ENCODE assay signal across 1 cellular context in the genomic region with DNA sequence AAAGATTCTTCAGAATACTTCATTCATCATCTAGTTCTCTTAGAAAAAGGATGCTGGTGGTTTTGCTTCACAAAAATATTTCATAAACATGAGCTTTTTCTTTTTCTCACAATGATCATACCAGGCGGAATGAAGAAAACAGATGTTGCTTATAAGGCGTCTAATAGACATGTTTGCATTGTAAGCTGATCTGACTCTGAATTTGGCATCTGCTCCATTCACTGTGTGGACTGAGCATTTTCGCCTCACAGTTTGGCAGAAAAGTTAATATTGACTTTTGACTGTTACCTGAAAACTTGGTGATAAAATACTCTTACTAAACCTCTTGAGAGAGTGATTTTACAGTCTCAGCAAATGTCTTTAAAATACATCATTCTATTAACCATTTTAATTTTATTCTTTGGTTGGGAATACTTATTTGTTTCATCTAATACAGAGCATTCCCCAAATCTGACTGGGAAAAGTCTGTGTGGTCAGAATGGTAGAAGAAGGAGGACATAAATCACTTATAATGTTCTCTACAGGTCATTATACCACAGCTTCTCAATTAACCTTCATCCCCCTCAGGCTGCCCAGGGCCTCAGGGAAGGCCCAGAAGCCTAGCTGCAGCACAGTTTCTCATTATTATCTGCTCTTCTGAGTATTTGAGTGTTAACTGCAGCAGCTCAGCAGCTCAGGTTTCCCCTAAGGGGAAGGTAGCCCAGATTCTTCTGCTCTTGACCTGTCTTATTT.
TF ChIP-seq lines count a peak whose summit lies in the region.

No MANE protein-coding gene starts in this region.

TF ChIP-seq in HEK293, 187 proteins besides CTCF, POLR2A, EP300 and RAD21 (continued from another document):
- TF ChIP-seq, protein P1, sequence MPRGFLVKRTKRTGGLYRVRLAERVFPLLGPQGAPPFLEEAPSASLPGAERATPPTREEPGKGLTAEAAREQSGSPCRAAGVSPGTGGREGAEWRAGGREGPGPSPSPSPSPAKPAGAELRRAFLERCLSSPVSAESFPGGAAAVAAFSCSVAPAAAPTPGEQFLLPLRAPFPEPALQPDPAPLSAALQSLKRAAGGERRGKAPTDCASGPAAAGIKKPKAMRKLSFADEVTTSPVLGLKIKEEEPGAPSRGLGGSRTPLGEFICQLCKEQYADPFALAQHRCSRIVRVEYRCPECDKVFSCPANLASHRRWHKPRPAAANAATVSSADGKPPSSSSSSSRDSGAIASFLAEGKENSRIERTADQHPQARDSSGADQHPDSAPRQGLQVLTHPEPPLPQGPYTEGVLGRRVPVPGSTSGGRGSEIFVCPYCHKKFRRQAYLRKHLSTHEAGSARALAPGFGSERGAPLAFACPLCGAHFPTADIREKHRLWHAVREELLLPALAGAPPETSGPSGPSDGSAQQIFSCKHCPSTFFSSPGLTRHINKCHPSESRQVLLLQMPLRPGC (tag by site-specific recombination; IDR thresholded peaks at IDR 0.05) = no peak
- TF ChIP-seq OVOL3 (tag by site-specific recombination; IDR thresholded peaks at IDR 0.05) (0 out of 2 replicates have a peak, but pooled peaks have one; percentile 34), SETDB1 (IDR thresholded peaks at IDR 0.05; ENCODE audit: insufficient read length, low read length) (no peak), ZFP69B (tag by site-specific recombination; IDR thresholded peaks at IDR 0.05) (no peak), GFI1B (tag by site-specific recombination; IDR thresholded peaks at IDR 0.05) (no peak), ZNF521 (tag by site-specific recombination; IDR thresholded peaks at IDR 0.05) (no peak), ZNF501 (tag by site-specific recombination; IDR thresholded peaks at IDR 0.05) (no peak), ZBTB17 (tag by site-specific recombination; IDR thresholded peaks at IDR 0.05) (peak; percentile 33; the same call in 1 of the 2 replicates), ZNF311 (tag by site-specific recombination; IDR thresholded peaks at IDR 0.05; ENCODE audit: borderline replicate concordance) (no peak), ZNF112 (tag by site-specific recombination; IDR thresholded peaks at IDR 0.05) (no peak), ZNF660 (tag by site-specific recombination; IDR thresholded peaks at IDR 0.05) (no peak), ZNF335 (tag by site-specific recombination; conservative IDR thresholded peaks at IDR 0.05) (0 out of 2 replicates have a peak, but pooled peaks have one; percentile 10), ZSCAN16 (tag by site-specific recombination; IDR thresholded peaks at IDR 0.05) (0 out of 2 replicates have a peak, but pooled peaks have one; percentile 39), ZFP37 (tag by site-specific recombination; IDR thresholded peaks at IDR 0.05) (no peak), KLF16 (tag by site-specific recombination; IDR thresholded peaks at IDR 0.05) (no peak), ZNF169 (tag by site-specific recombination; IDR thresholded peaks at IDR 0.05) (no peak), ZNF248 (tag by site-specific recombination; IDR thresholded peaks at IDR 0.05) (no peak), FEZF1 (tag by site-specific recombination; IDR thresholded peaks at IDR 0.05) (peak; percentile 23; the same call in 1 of the 2 replicates), ZNF701 (tag by site-specific recombination; IDR thresholded peaks at IDR 0.05) (no peak), ZNF423 (tag by site-specific recombination; IDR thresholded peaks at IDR 0.05) (no peak), ZNF561 (tag by site-specific recombination; IDR thresholded peaks at IDR 0.05; ENCODE audit: borderline replicate concordance) (peak; percentile 16; the same call in 1 of the 2 replicates), ZSCAN23 (tag by site-specific recombination; IDR thresholded peaks at IDR 0.05) (no peak), ZNF843 (tag by site-specific recombination; IDR thresholded peaks at IDR 0.05) (peak; percentile 12; the same call in 1 of the 2 replicates)
- TF ChIP-seq, protein P2, sequence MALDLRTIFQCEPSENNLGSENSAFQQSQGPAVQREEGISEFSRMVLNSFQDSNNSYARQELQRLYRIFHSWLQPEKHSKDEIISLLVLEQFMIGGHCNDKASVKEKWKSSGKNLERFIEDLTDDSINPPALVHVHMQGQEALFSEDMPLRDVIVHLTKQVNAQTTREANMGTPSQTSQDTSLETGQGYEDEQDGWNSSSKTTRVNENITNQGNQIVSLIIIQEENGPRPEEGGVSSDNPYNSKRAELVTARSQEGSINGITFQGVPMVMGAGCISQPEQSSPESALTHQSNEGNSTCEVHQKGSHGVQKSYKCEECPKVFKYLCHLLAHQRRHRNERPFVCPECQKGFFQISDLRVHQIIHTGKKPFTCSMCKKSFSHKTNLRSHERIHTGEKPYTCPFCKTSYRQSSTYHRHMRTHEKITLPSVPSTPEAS (tag by site-specific recombination; IDR thresholded peaks at IDR 0.05) = no peak
- TF ChIP-seq, protein P3, sequence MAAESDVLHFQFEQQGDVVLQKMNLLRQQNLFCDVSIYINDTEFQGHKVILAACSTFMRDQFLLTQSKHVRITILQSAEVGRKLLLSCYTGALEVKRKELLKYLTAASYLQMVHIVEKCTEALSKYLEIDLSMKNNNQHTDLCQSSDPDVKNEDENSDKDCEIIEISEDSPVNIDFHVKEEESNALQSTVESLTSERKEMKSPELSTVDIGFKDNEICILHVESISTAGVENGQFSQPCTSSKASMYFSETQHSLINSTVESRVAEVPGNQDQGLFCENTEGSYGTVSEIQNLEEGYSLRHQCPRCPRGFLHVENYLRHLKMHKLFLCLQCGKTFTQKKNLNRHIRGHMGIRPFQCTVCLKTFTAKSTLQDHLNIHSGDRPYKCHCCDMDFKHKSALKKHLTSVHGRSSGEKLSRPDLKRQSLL (tag by site-specific recombination; IDR thresholded peaks at IDR 0.05) = no peak
- TF ChIP-seq, protein P4, sequence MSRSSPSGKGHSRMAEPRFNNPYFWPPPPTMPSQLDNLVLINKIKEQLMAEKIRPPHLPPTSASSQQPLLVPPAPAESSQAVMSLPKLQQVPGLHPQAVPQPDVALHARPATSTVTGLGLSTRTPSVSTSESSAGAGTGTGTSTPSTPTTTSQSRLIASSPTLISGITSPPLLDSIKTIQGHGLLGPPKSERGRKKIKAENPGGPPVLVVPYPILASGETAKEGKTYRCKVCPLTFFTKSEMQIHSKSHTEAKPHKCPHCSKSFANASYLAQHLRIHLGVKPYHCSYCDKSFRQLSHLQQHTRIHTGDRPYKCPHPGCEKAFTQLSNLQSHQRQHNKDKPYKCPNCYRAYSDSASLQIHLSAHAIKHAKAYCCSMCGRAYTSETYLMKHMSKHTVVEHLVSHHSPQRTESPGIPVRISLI (tag by site-specific recombination; IDR thresholded peaks at IDR 0.05) = no peak
- TF ChIP-seq, protein P5, sequence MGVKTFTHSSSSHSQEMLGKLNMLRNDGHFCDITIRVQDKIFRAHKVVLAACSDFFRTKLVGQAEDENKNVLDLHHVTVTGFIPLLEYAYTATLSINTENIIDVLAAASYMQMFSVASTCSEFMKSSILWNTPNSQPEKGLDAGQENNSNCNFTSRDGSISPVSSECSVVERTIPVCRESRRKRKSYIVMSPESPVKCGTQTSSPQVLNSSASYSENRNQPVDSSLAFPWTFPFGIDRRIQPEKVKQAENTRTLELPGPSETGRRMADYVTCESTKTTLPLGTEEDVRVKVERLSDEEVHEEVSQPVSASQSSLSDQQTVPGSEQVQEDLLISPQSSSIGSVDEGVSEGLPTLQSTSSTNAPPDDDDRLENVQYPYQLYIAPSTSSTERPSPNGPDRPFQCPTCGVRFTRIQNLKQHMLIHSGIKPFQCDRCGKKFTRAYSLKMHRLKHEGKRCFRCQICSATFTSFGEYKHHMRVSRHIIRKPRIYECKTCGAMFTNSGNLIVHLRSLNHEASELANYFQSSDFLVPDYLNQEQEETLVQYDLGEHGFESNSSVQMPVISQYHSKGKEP (tag by site-specific recombination; IDR thresholded peaks at IDR 0.05) = 0 out of 2 replicates have a peak, but pooled peaks have one; percentile 19
- TF ChIP-seq, protein P6, sequence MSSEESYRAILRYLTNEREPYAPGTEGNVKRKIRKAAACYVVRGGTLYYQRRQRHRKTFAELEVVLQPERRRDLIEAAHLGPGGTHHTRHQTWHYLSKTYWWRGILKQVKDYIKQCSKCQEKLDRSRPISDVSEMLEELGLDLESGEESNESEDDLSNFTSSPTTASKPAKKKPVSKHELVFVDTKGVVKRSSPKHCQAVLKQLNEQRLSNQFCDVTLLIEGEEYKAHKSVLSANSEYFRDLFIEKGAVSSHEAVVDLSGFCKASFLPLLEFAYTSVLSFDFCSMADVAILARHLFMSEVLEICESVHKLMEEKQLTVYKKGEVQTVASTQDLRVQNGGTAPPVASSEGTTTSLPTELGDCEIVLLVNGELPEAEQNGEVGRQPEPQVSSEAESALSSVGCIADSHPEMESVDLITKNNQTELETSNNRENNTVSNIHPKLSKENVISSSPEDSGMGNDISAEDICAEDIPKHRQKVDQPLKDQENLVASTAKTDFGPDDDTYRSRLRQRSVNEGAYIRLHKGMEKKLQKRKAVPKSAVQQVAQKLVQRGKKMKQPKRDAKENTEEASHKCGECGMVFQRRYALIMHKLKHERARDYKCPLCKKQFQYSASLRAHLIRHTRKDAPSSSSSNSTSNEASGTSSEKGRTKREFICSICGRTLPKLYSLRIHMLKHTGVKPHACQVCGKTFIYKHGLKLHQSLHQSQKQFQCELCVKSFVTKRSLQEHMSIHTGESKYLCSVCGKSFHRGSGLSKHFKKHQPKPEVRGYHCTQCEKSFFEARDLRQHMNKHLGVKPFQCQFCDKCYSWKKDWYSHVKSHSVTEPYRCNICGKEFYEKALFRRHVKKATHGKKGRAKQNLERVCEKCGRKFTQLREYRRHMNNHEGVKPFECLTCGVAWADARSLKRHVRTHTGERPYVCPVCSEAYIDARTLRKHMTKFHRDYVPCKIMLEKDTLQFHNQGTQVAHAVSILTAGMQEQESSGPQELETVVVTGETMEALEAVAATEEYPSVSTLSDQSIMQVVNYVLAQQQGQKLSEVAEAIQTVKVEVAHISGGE (tag by site-specific recombination; conservative IDR thresholded peaks at IDR 0.05; ENCODE audit: low read depth) = no peak
- TF ChIP-seq, protein P7, sequence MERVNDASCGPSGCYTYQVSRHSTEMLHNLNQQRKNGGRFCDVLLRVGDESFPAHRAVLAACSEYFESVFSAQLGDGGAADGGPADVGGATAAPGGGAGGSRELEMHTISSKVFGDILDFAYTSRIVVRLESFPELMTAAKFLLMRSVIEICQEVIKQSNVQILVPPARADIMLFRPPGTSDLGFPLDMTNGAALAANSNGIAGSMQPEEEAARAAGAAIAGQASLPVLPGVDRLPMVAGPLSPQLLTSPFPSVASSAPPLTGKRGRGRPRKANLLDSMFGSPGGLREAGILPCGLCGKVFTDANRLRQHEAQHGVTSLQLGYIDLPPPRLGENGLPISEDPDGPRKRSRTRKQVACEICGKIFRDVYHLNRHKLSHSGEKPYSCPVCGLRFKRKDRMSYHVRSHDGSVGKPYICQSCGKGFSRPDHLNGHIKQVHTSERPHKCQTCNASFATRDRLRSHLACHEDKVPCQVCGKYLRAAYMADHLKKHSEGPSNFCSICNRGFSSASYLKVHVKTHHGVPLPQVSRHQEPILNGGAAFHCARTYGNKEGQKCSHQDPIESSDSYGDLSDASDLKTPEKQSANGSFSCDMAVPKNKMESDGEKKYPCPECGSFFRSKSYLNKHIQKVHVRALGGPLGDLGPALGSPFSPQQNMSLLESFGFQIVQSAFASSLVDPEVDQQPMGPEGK (tag by site-specific recombination; IDR thresholded peaks at IDR 0.05) = no peak
- TF ChIP-seq, protein P8, sequence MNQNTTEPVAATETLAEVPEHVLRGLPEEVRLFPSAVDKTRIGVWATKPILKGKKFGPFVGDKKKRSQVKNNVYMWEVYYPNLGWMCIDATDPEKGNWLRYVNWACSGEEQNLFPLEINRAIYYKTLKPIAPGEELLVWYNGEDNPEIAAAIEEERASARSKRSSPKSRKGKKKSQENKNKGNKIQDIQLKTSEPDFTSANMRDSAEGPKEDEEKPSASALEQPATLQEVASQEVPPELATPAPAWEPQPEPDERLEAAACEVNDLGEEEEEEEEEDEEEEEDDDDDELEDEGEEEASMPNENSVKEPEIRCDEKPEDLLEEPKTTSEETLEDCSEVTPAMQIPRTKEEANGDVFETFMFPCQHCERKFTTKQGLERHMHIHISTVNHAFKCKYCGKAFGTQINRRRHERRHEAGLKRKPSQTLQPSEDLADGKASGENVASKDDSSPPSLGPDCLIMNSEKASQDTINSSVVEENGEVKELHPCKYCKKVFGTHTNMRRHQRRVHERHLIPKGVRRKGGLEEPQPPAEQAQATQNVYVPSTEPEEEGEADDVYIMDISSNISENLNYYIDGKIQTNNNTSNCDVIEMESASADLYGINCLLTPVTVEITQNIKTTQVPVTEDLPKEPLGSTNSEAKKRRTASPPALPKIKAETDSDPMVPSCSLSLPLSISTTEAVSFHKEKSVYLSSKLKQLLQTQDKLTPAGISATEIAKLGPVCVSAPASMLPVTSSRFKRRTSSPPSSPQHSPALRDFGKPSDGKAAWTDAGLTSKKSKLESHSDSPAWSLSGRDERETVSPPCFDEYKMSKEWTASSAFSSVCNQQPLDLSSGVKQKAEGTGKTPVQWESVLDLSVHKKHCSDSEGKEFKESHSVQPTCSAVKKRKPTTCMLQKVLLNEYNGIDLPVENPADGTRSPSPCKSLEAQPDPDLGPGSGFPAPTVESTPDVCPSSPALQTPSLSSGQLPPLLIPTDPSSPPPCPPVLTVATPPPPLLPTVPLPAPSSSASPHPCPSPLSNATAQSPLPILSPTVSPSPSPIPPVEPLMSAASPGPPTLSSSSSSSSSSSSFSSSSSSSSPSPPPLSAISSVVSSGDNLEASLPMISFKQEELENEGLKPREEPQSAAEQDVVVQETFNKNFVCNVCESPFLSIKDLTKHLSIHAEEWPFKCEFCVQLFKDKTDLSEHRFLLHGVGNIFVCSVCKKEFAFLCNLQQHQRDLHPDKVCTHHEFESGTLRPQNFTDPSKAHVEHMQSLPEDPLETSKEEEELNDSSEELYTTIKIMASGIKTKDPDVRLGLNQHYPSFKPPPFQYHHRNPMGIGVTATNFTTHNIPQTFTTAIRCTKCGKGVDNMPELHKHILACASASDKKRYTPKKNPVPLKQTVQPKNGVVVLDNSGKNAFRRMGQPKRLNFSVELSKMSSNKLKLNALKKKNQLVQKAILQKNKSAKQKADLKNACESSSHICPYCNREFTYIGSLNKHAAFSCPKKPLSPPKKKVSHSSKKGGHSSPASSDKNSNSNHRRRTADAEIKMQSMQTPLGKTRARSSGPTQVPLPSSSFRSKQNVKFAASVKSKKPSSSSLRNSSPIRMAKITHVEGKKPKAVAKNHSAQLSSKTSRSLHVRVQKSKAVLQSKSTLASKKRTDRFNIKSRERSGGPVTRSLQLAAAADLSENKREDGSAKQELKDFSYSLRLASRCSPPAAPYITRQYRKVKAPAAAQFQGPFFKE (tag by site-specific recombination; IDR thresholded peaks at IDR 0.05; ENCODE audit: borderline replicate concordance) = no peak
- TF ChIP-seq, protein P9, sequence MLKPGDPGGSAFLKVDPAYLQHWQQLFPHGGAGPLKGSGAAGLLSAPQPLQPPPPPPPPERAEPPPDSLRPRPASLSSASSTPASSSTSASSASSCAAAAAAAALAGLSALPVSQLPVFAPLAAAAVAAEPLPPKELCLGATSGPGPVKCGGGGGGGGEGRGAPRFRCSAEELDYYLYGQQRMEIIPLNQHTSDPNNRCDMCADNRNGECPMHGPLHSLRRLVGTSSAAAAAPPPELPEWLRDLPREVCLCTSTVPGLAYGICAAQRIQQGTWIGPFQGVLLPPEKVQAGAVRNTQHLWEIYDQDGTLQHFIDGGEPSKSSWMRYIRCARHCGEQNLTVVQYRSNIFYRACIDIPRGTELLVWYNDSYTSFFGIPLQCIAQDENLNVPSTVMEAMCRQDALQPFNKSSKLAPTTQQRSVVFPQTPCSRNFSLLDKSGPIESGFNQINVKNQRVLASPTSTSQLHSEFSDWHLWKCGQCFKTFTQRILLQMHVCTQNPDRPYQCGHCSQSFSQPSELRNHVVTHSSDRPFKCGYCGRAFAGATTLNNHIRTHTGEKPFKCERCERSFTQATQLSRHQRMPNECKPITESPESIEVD (tag by site-specific recombination; IDR thresholded peaks at IDR 0.05) = peak; percentile 94
